Comparison of ENCODE assay signal across 7 cellular contexts in genomic region chr10:29304259-29305030, GRCh38. TPM values are rescaled to one million over a fixed set of nuclear protein-coding genes. Genes with fewer than 3 reads are reported as not detected.
DNase-seq lines count a peak whose midpoint lies in the region; ATAC-seq lines count a peak whose summit lies in the region.

No MANE protein-coding gene starts in this region.

- ATAC-seq in HG03025 (IDR thresholded peaks at IDR 0.05; ENCODE audit: low FRiP score, unreplicated experiment) (peak; percentile 51), Right ventricle myocardium superior (ENCODE audit: poor library complexity) (peak; percentile 94), HG02981 (IDR thresholded peaks at IDR 0.05; ENCODE audit: unreplicated experiment) (no peak)

- DNase-seq in GF-D8 (lab: John Stamatoyannopoulos, UW) = peak; percentile 23
- DNase-seq in NCI-H446 (lab: John Stamatoyannopoulos, UW) = peak; percentile 80 to 86
- DNase-seq in activated naive CD8-positive, alpha-beta T cell treated with anti-CD3 and anti-CD28 coated beads for 36 hours = peak; percentile 12
- peak; percentile 52 for DNase-seq in Right ventricle myocardium superior
- peak in 9 of 10 donors; percentile 37 to 92 (median 69) for DNase-seq in posterior cingulate gyrus

- no peak overlapping the region for H3K27ac Mint-ChIP-seq in activated naive CD8-positive, alpha-beta T cell treated with anti-CD3 and anti-CD28 coated beads for 36 hours

- H3K36me3 Mint-ChIP-seq in activated naive CD8-positive, alpha-beta T cell treated with anti-CD3 and anti-CD28 coated beads for 36 hours = peaks cover 3% of the 10 kb centered on the region

- peaks cover 27% of the 10 kb centered on the region for H3K27me3 Mint-ChIP-seq in activated naive CD8-positive, alpha-beta T cell treated with anti-CD3 and anti-CD28 coated beads for 36 hours

- H3K9me3 Mint-ChIP-seq in activated naive CD8-positive, alpha-beta T cell treated with anti-CD3 and anti-CD28 coated beads for 36 hours = peaks cover 13% of the 10 kb centered on the region

- intact Hi-C loops in Right ventricle myocardium superior (cut with DNase I) (loop anchor here (10.0 kb wide), 3 partner anchors 150 to 680 kb away; no protein-coding TSS in a partner anchor), posterior cingulate gyrus (cut with DNase I) (loop anchor here (2.0 to 10.0 kb wide), 3 partner anchors 62 to 680 kb away; no protein-coding TSS in a partner anchor)

- H3K4me3 Mint-ChIP-seq in activated naive CD8-positive, alpha-beta T cell treated with anti-CD3 and anti-CD28 coated beads for 36 hours = no peak overlapping the region

- H3K4me1 Mint-ChIP-seq in activated naive CD8-positive, alpha-beta T cell treated with anti-CD3 and anti-CD28 coated beads for 36 hours = peaks cover 1% of the 10 kb centered on the region

RNA-seq across cellular contexts. Expression of gene LYZL1, which starts 15.6 kb away (rescaled TPM):
- not detected for total RNA-seq in activated naive CD8-positive, alpha-beta T cell treated with anti-CD3 and anti-CD28 coated beads for 36 hours
- not detected for total RNA-seq in Right ventricle myocardium superior

Comparison
In these comparisons a context has a peak if more than half of its experiments do, and no peak if none do; other contexts are left out.
1. DNase-seq: peak in every context shown above with its lines; median percentile 83 in NCI-H446; 69 in posterior cingulate gyrus; 52 in Right ventricle myocardium superior; 23 in GF-D8; 12 in activated naive CD8-positive, alpha-beta T cell treated with anti-CD3 and anti-CD28 coated beads for 36 hours.